21 cellular contexts compared by ENCODE assay signal in the genomic region with DNA sequence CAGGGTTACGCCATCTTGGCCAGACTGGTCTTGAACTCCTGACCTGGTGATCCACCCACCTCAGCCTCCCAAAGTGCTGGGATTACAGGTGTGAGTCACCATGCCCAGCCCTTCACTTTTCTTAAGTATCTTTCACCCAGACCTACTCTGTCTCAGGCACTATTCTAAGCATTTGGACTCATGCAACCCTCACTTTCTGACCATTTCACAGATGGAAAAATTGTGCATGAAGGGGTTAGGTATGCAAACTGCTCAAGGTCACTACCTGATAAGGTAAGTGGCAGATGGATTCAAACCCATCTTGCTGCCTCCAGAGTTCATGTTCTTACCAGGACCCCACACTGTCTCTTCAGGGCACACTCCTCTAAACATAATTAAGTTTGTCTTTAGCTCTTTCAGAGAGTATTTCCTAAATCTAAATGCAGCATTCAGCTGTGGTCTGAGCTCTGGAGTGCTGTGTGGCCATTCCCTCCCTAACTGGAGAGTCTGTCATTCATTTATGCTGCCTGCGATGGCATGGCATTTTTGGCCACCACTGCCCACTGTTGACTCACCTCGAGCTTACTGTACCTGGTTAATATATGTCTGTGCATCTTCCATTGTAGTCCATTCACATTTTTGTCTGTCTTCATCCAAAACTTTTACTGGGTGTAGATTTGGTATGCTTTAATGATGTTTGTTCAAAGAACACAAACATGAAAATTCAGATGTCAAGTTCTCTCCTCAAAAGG.
DNase-seq lines count a peak whose midpoint lies in the region; ATAC-seq, FAIRE-seq and TF ChIP-seq lines count a peak whose summit lies in the region.
"Had no signal": no experiment of that assay in that cellular context is flagged by ENCODE, and none has a peak within 500 bp of the region (broad histone marks: within the 10 kb centered on the region; RNA-seq: fewer than 3 reads in every experiment).

No MANE protein-coding gene starts in this region.

- no peak overlapping the region for H3K4me3 ChIP-seq in HCT116 (replicated peaks in 1 of 2; ENCODE audit: low read depth in 1 of 2, low read length in 2 of 2)
- no peak overlapping the region for H3K4me3 ChIP-seq in GM23338
- H3K4me3 ChIP-seq: GM12878 had no signal

- no peak for ATAC-seq in HCT116
- no peak for ATAC-seq in GM23338
- ATAC-seq: GM12878, HepG2 had no signal

- TF ChIP-seq CTCF in HCT116 (IDR thresholded peaks at IDR 0.05 in 2 of 3, conservative IDR thresholded peaks at IDR 0.05 in 1 of 3; ENCODE audit: borderline replicate concordance in 1 of 3, insufficient read depth in 1 of 3, low read depth in 2 of 3, low read length in 2 of 3) (no peak), GM23338 (conservative IDR thresholded peaks at IDR 0.05; ENCODE audit: low read depth in 2 of 2) (no peak)

- no peak overlapping the region for H3K9ac ChIP-seq in HCT116 (ENCODE audit: low read length)

- no peaks in the 10 kb centered on the region for H3K27me3 ChIP-seq in HCT116 (ENCODE audit: insufficient read depth, low read length)
- no peaks in the 10 kb centered on the region for H3K27me3 ChIP-seq in GM23338 (ENCODE audit: insufficient read depth)

- H3K4me2 ChIP-seq in HCT116 (ENCODE audit: low read length) (0 out of 2 replicates have a peak overlapping the region, but pooled peaks have one; percentile 4), GM23338 (no peak overlapping the region)

- peaks cover 5 to 18% of the 10 kb centered on the region in 2 experiments; a peak in 2 of 4 replicates for H3K4me1 ChIP-seq in HCT116 (ENCODE audit: control insufficient read depth in 1 of 2, insufficient read depth in 2 of 2, low read length in 2 of 2)
- peaks cover 5% of the 10 kb centered on the region; the same call in 1 of the 2 replicates for H3K4me1 ChIP-seq in GM23338 (ENCODE audit: insufficient read depth)

- H4K20me1 ChIP-seq in HCT116 (ENCODE audit: insufficient read depth) (no peaks in the 10 kb centered on the region), GM23338 (replicated peaks; ENCODE audit: insufficient read depth) (no peaks in the 10 kb centered on the region)

- H3K27ac ChIP-seq in HCT116 (ENCODE audit: low read depth, low read length) (no peak overlapping the region), GM23338 (ENCODE audit: low read depth) (no peak overlapping the region)

- H3K36me3 ChIP-seq in HCT116 (ENCODE audit: control insufficient read depth in 1 of 2, insufficient read depth in 2 of 2, low read length in 2 of 2): no peaks in the 10 kb centered on the region
- H3K36me3 ChIP-seq in GM23338 (ENCODE audit: insufficient read depth): no peaks in the 10 kb centered on the region

- no peak overlapping the region for H3K4me3 Mint-ChIP-seq in GM23338
- H3K4me3 Mint-ChIP-seq: CD14-positive monocyte; CD4-positive, alpha-beta memory T cell; IgD-negative memory B cell had no signal

- intact Hi-C loops in HCT116 (cut with micrococcal nuclease): no loop called here

- no peak for TF ChIP-seq RAD21 in HCT116 (IDR thresholded peaks at IDR 0.05; ENCODE audit: low read depth)

- H2AFZ ChIP-seq in HCT116 (ENCODE audit: low read depth, low read length, poor library complexity, severe bottlenecking) (no peak overlapping the region), GM23338 (no peak overlapping the region)

- POLR2A ChIA-PET in HCT116 (lab: Charles Lee): no interaction called here

- no peak overlapping the region for H3K27ac Mint-ChIP-seq in GM23338
- H3K27ac Mint-ChIP-seq: CD14-positive monocyte; CD4-positive, alpha-beta memory T cell; IgD-negative memory B cell had no signal

- H3F3A ChIP-seq in GM23338 (replicated peaks; ENCODE audit: low read depth): no peaks in the 10 kb centered on the region

- BruUV-seq in HCT116 (replicated peaks; lab: Mats Ljungman, UMichigan): no TSS peak

- H3K79me2 ChIP-seq in HCT116 (ENCODE audit: insufficient read depth, low read length) (no peaks in the 10 kb centered on the region), GM23338 (replicated peaks; ENCODE audit: insufficient read depth) (no peaks in the 10 kb centered on the region)

- no peaks in the 10 kb centered on the region; the same call in 1 of the 2 replicates for H3K9me2 ChIP-seq in HCT116 (ENCODE audit: insufficient read depth)
- peaks cover 11% of the 10 kb centered on the region for H3K9me2 ChIP-seq in GM23338 (ENCODE audit: insufficient read depth)

- H3K36me3 Mint-ChIP-seq in GM23338 (ENCODE audit: low read depth): peaks cover 16% of the 10 kb centered on the region
- H3K36me3 Mint-ChIP-seq: CD14-positive monocyte; CD4-positive, alpha-beta memory T cell had no signal

- TF ChIP-seq POLR2A in HCT116 (IDR thresholded peaks at IDR 0.05; ENCODE audit: borderline replicate concordance, extremely low read depth, insufficient read depth, insufficient read length): no peak

- RAD21 ChIA-PET in HCT116 (lab: Charles Lee; ENCODE audit: low non-redundant PET in 1 of 2, low total read pairs in 2 of 2, uncharacterized antibody in 2 of 2, unreplicated experiment in 2 of 2): no interaction called here

- peaks cover 3% of the 10 kb centered on the region for H3K27me3 Mint-ChIP-seq in GM23338 (ENCODE audit: insufficient read depth, low read depth, poor library complexity)

- H3K9me3 ChIP-seq in HCT116 (ENCODE audit: control insufficient read depth in 1 of 2, insufficient read depth in 1 of 2, low read depth in 1 of 2, low read length in 2 of 2): no peaks in the 10 kb centered on the region

- H3K9me3 Mint-ChIP-seq in GM23338: peaks cover 14% of the 10 kb centered on the region
- H3K9me3 Mint-ChIP-seq: CD4-positive, alpha-beta memory T cell; IgD-negative memory B cell had no signal

- FAIRE-seq in RCC 7860 (lab: Jason Lieb, UNC): peak; percentile 78
- FAIRE-seq: A204.1, GM12878, GM19239, HepG2 had no signal

- no peak for DNase-seq in HCT116 (ENCODE audit: low read depth, low spot score)
- peak; percentile 20 for DNase-seq in RCC 7860 (ENCODE audit: low spot score)
- peak; percentile 21 for DNase-seq in glomerular visceral epithelial cell (ENCODE audit: extremely low spot score)
- peak; percentile 38 for DNase-seq in renal cortical epithelial cell (ENCODE audit: low read depth)
- no peak for DNase-seq in hippocampal formation (lab: John Stamatoyannopoulos, UW)
- DNase-seq in NCI-H1930 (lab: John Stamatoyannopoulos, UW): no peak
- no peak for DNase-seq in GM23338 (ENCODE audit: low spot score)
- DNase-seq: AML-193; CD4-positive, alpha-beta memory T cell; DMS53; DND-41; EL; GOT3; H7; KG1 had no signal

- peaks cover 10% of the 10 kb centered on the region for H3K4me1 Mint-ChIP-seq in GM23338
- H3K4me1 Mint-ChIP-seq: CD4-positive, alpha-beta memory T cell; IgD-negative memory B cell had no signal

- CTCF ChIA-PET in HCT116 (lab: Charles Lee): no interaction called here

TF ChIP-seq in HCT116, 20 proteins besides CTCF, POLR2A, EP300 and RAD21:
- 0 out of 2 replicates have a peak, but pooled peaks have one; percentile 54 for TF ChIP-seq CBX3 (IDR thresholded peaks at IDR 0.05; ENCODE audit: low read depth)
- TF ChIP-seq JUND (IDR thresholded peaks at IDR 0.05): no peak
- TF ChIP-seq EGR1 (IDR thresholded peaks at IDR 0.05; ENCODE audit: low read depth): no peak
- no peak for TF ChIP-seq YY1 (IDR thresholded peaks at IDR 0.05; ENCODE audit: extremely low read depth, insufficient replicate concordance, low read depth, low read length)
TF ChIP-seq in HCT116: peak in this region for 1.

TF ChIP-seq in GM23338, 12 proteins besides CTCF, POLR2A, EP300 and RAD21 (continues in another document):
- TF ChIP-seq JUNB (IDR thresholded peaks at IDR 0.05; ENCODE audit: unreplicated experiment): no peak
- TF ChIP-seq EZH2 (IDR thresholded peaks at IDR 0.05; ENCODE audit: low read depth, unreplicated experiment): no peak
- TF ChIP-seq POLR2AphosphoS5 (IDR thresholded peaks at IDR 0.05; ENCODE audit: low read depth): no peak

Comparison
In these comparisons a context has a peak if more than half of its experiments do, and no peak if none do; other contexts are left out.
1. DNase-seq: peak in RCC 7860 (single experiment), glomerular visceral epithelial cell (single experiment) and renal cortical epithelial cell (single experiment); none in HCT116 (single experiment), hippocampal formation (0 of 2), NCI-H1930 (0 of 2) and GM23338 (single experiment).